ENCODE assay signal across 23 cellular contexts in genomic region chr15:52563499-52564060, GRCh38. TPM values are rescaled to one million over a fixed set of nuclear protein-coding genes. Genes with fewer than 3 reads are reported as not detected.
DNase-seq lines count a peak whose midpoint lies in the region; ATAC-seq, FAIRE-seq and TF ChIP-seq lines count a peak whose summit lies in the region.
"Had no signal": no experiment of that assay in that cellular context is flagged by ENCODE, and none has a peak within 500 bp of the region (broad histone marks: within the 10 kb centered on the region; RNA-seq: fewer than 3 reads in every experiment).

No MANE protein-coding gene starts in this region.

- peaks cover 7 to 15% of the 10 kb centered on the region in 2 experiments; a peak in 4 of 5 replicates for H3K4me1 ChIP-seq in K562 (replicated peaks in 1 of 2; ENCODE audit: control insufficient read depth in 2 of 2, insufficient read depth in 2 of 2, low read length in 2 of 2)
- H3K4me1 ChIP-seq in trophoblast cell (ENCODE audit: control insufficient read depth in 1 of 2, insufficient read depth in 2 of 2, low read length in 2 of 2): peaks cover 3% of the 10 kb centered on the region in 2 experiments
- H3K4me1 ChIP-seq in neural progenitor cell: peaks cover 20% of the 10 kb centered on the region

- intact Hi-C loops in K562 (cut with micrococcal nuclease): no loop called here

- H4K20me1 ChIP-seq in K562 (replicated peaks; ENCODE audit: control insufficient read depth, insufficient read depth, low read length) (peaks cover 15% of the 10 kb centered on the region; the same call in 1 of the 2 replicates), neural progenitor cell (ENCODE audit: low read depth) (peaks cover 98% of the 10 kb centered on the region)

- H3K4me2 ChIP-seq in K562 (ENCODE audit: insufficient read depth, low read length) (no peak overlapping the region), trophoblast cell (ENCODE audit: low read length) (no peak overlapping the region), neural progenitor cell (no peak overlapping the region)

- H2BK12ac ChIP-seq in trophoblast cell (ENCODE audit: low read length): no peak overlapping the region

- H2BK5ac ChIP-seq in trophoblast cell (ENCODE audit: low read depth, low read length, poor library complexity): no peak overlapping the region

- H3K27me3 Mint-ChIP-seq in neural progenitor cell (ENCODE audit: insufficient read depth, low read depth) (peaks cover 3% of the 10 kb centered on the region), chondrocyte (ENCODE audit: low read depth) (no peaks in the 10 kb centered on the region)
- H3K27me3 Mint-ChIP-seq: activated CD4-positive, alpha-beta T cell treated with anti-CD3 and anti-CD28 coated beads for 36 hours; activated naive CD4-positive, alpha-beta T cell treated with anti-CD3 and anti-CD28 coated beads, Interleukin-2, amount 10 ng/mL, durations not matched to agents 7 days and 5 days; stimulated activated memory B cell treated with anti-CD40 and anti-IgM and Interleukin-4, amounts not matched to agents 10 μg/mL and 1 μg/mL and 100 μg/mL, for 72 hours had no signal

- no peak overlapping the region for H3K27ac Mint-ChIP-seq in neural progenitor cell
- H3K27ac Mint-ChIP-seq in chondrocyte (ENCODE audit: unreplicated experiment): no peak overlapping the region
- H3K27ac Mint-ChIP-seq: activated CD4-positive, alpha-beta T cell treated with anti-CD3 and anti-CD28 coated beads for 36 hours; activated naive CD4-positive, alpha-beta T cell treated with anti-CD3 and anti-CD28 coated beads, Interleukin-2, amount 10 ng/mL, durations not matched to agents 7 days and 5 days; CD8-positive, alpha-beta T cell; stimulated activated memory B cell treated with anti-CD40 and anti-IgM and Interleukin-4, amounts not matched to agents 10 μg/mL and 1 μg/mL and 100 μg/mL, for 72 hours had no signal

- H3K79me2 ChIP-seq in K562 (ENCODE audit: control insufficient read depth, insufficient read depth, low read length) (peaks cover 100% of the 10 kb centered on the region), trophoblast cell (ENCODE audit: control insufficient read depth, insufficient read depth, low read length, poor library complexity) (peaks cover 25% of the 10 kb centered on the region), neural progenitor cell (ENCODE audit: low read depth) (peaks cover 100% of the 10 kb centered on the region)

- H3K14ac ChIP-seq in trophoblast cell (ENCODE audit: low read length): no peak overlapping the region

- H4K8ac ChIP-seq in trophoblast cell (ENCODE audit: low read depth, low read length): no peak overlapping the region

- no peak for TF ChIP-seq EP300 in K562 (IDR thresholded peaks at IDR 0.05; ENCODE audit: low read length)

- H3K18ac ChIP-seq in trophoblast cell (ENCODE audit: low read length): no peak overlapping the region

- H3K4me3 Mint-ChIP-seq in neural progenitor cell (no peak overlapping the region), chondrocyte (ENCODE audit: unreplicated experiment) (no peak overlapping the region)
- H3K4me3 Mint-ChIP-seq: activated CD4-positive, alpha-beta T cell treated with anti-CD3 and anti-CD28 coated beads for 36 hours; activated naive CD4-positive, alpha-beta T cell treated with anti-CD3 and anti-CD28 coated beads, Interleukin-2, amount 10 ng/mL, durations not matched to agents 7 days and 5 days; CD8-positive, alpha-beta T cell; H9; stimulated activated memory B cell treated with anti-CD40 and anti-IgM and Interleukin-4, amounts not matched to agents 10 μg/mL and 1 μg/mL and 100 μg/mL, for 72 hours had no signal

- 88% methylated on average over 4 of the region's 4 CpGs for WGBS in K562 (ENCODE audit: insufficient coverage, low coverage, missing lambda C conversion rate)
- WGBS in trophoblast cell (ENCODE audit: extremely low coverage, insufficient coverage, insufficient read length): no CpG with 5 or more reads among the region's 4 CpGs

- H3K9ac ChIP-seq in K562 (ENCODE audit: insufficient read depth in 1 of 2, low read depth in 2 of 2, low read length in 2 of 2): no peak overlapping the region
- no peak overlapping the region for H3K9ac ChIP-seq in trophoblast cell (ENCODE audit: low read length)
- H3K9ac ChIP-seq in neural progenitor cell: no peak overlapping the region

- H3K27me3 ChIP-seq in K562 (ENCODE audit: control insufficient read depth in 2 of 2, insufficient read depth in 2 of 2, low read length in 2 of 2): no peaks in the 10 kb centered on the region
- no peaks in the 10 kb centered on the region for H3K27me3 ChIP-seq in trophoblast cell (ENCODE audit: insufficient read depth, low read length)
- no peaks in the 10 kb centered on the region for H3K27me3 ChIP-seq in neural progenitor cell

- no peak overlapping the region for H2BK120ac ChIP-seq in trophoblast cell (ENCODE audit: insufficient read depth, low read length, poor library complexity)

- CTCF ChIA-PET in K562 (lab: Yijun Ruan, JAX; ENCODE audit: low intra/inter-chr PET ratio): no interaction called here

- no peak overlapping the region for H4K12ac ChIP-seq in trophoblast cell (ENCODE audit: low read depth, low read length)

- TF ChIP-seq POLR2A in K562 (conservative IDR thresholded peaks at IDR 0.05): no peak

- H3K9me1 ChIP-seq in K562 (ENCODE audit: control insufficient read depth, insufficient read depth, low read length): no peaks in the 10 kb centered on the region

- DNase-seq in G401 (ENCODE audit: low spot score) (peak; percentile 32), NCI-H524 treated with DMSO at 0.1 percent for 48 hours (lab: John Stamatoyannopoulos, UW) (peak; percentile 52), K562 (ENCODE audit: extremely low read depth in 1 of 4, low spot score in 3 of 4) (no peak), trophoblast cell (no peak), neural progenitor cell (ENCODE audit: low spot score) (no peak), NCI-H1092 (lab: John Stamatoyannopoulos, UW) (no peak), chondrocyte (ENCODE audit: low spot score) (no peak)
- DNase-seq: activated CD4-positive, alpha-beta T cell treated with anti-CD3 and anti-CD28 coated beads for 36 hours; activated naive CD4-positive, alpha-beta T cell treated with anti-CD3 and anti-CD28 coated beads, Interleukin-2, amount 10 ng/mL, durations not matched to agents 7 days and 5 days; activated T-cell treated with anti-CD3 and anti-CD28 coated beads, Interleukin-2, amount 50 U/mL, for 48 hours; anterior cingulate cortex; CD8-positive, alpha-beta T cell; DMS53; foreskin fibroblast; H9; hippocampal formation; lower lobe of right lung; OCI-M1; Right ventricle myocardium superior; small intestine had no signal

- no peak for TF ChIP-seq RAD21 in K562 (CRISPR knock-in tag; conservative IDR thresholded peaks at IDR 0.05 in 1 of 2, IDR thresholded peaks at IDR 0.05 in 1 of 2)

- no peak overlapping the region for H3K27ac ChIP-seq in K562 (ENCODE audit: extremely low read depth, low read depth, low read length)
- no peak overlapping the region for H3K27ac ChIP-seq in trophoblast cell (ENCODE audit: low read depth, low read length)
- no peak overlapping the region for H3K27ac ChIP-seq in neural progenitor cell
- H3K27ac ChIP-seq: lower lobe of right lung had no signal

- BruUV-seq in K562 (replicated peaks; lab: Mats Ljungman, UMichigan): no TSS peak

- peaks cover 5% of the 10 kb centered on the region for H3K79me1 ChIP-seq in trophoblast cell (ENCODE audit: low read length)

- H3K23ac ChIP-seq in trophoblast cell (ENCODE audit: low read length): no peak overlapping the region

- H2AFZ ChIP-seq in K562 (ENCODE audit: low read depth, low read length) (no peak overlapping the region), trophoblast cell (ENCODE audit: insufficient read depth, low read length, poor library complexity) (no peak overlapping the region), neural progenitor cell (replicated peaks) (no peak overlapping the region)

- no peak for ATAC-seq in K562
- no peak for ATAC-seq in HG03280 (IDR thresholded peaks at IDR 0.05; ENCODE audit: unreplicated experiment)
- ATAC-seq: activated CD4-positive, alpha-beta T cell treated with anti-CD3 and anti-CD28 coated beads for 36 hours; CD8-positive, alpha-beta T cell; lower lobe of right lung; stimulated activated memory B cell treated with anti-CD40 and anti-IgM and Interleukin-4, amounts not matched to agents 10 μg/mL and 1 μg/mL and 100 μg/mL, for 72 hours had no signal

- in situ Hi-C loops in G401 (cut with HindIII; ENCODE audit: low sequenced_read_pairs): no loop called here
- in situ Hi-C loops in K562 (cut with MboI): no loop called here

- H3F3A ChIP-seq in neural progenitor cell (ENCODE audit: low read depth): peaks cover 11% of the 10 kb centered on the region

- H3K4ac ChIP-seq in trophoblast cell (ENCODE audit: low read depth, low read length): peak overlapping the region; percentile 94

- TF ChIP-seq CTCF in K562 (IDR thresholded peaks at IDR 0.05 in 2 of 3, conservative IDR thresholded peaks at IDR 0.05 in 1 of 3; ENCODE audit: insufficient read depth in 2 of 3, low read depth in 1 of 3, low read length in 3 of 3) (no peak), neural progenitor cell (IDR thresholded peaks at IDR 0.05) (no peak), chondrocyte (IDR thresholded peaks at IDR 0.05) (no peak)

- POLR2A ChIA-PET in K562 (lab: Yijun Ruan, JAX): interaction anchor here (0.9 kb wide), 1 partner anchor 14 kb away, joined by 3 read pairs; no protein-coding TSS in a partner anchor

- no peak overlapping the region for H4K91ac ChIP-seq in trophoblast cell (ENCODE audit: low read depth, low read length)

- H3K36me3 Mint-ChIP-seq in neural progenitor cell: peaks cover 28% of the 10 kb centered on the region
- H3K36me3 Mint-ChIP-seq in chondrocyte (ENCODE audit: low read depth): peaks cover 4% of the 10 kb centered on the region

- H3K9me3 Mint-ChIP-seq in neural progenitor cell (no peaks in the 10 kb centered on the region), chondrocyte (ENCODE audit: low read depth) (no peaks in the 10 kb centered on the region)
- H3K9me3 Mint-ChIP-seq: activated naive CD4-positive, alpha-beta T cell treated with anti-CD3 and anti-CD28 coated beads, Interleukin-2, amount 10 ng/mL, durations not matched to agents 7 days and 5 days; CD8-positive, alpha-beta T cell; H9; stimulated activated memory B cell treated with anti-CD40 and anti-IgM and Interleukin-4, amounts not matched to agents 10 μg/mL and 1 μg/mL and 100 μg/mL, for 72 hours had no signal

- no peak for FAIRE-seq in K562 (lab: Jason Lieb, UNC)
- FAIRE-seq: HTR-8/SVneo, small intestine had no signal

- H3K4me3 ChIP-seq in K562: no peak overlapping the region
- H3K4me3 ChIP-seq in trophoblast cell (ENCODE audit: low read depth, low read length): no peak overlapping the region
- H3K4me3 ChIP-seq in neural progenitor cell: no peak overlapping the region
- H3K4me3 ChIP-seq: lower lobe of right lung had no signal

- H3K4me1 Mint-ChIP-seq in neural progenitor cell: peaks cover 19% of the 10 kb centered on the region
- H3K4me1 Mint-ChIP-seq in chondrocyte (ENCODE audit: low read depth): peaks cover 71% of the 10 kb centered on the region

- H3K9me3 ChIP-seq in K562 (replicated peaks; ENCODE audit: control insufficient read depth, insufficient read depth, low read depth, low read length) (peaks cover 4% of the 10 kb centered on the region; the same call in 1 of the 2 replicates), trophoblast cell (ENCODE audit: insufficient read depth, low read depth, low read length) (no peaks in the 10 kb centered on the region), neural progenitor cell (ENCODE audit: low read depth) (no peaks in the 10 kb centered on the region)
- H3K9me3 ChIP-seq: lower lobe of right lung had no signal

- no peak overlapping the region for H2AK5ac ChIP-seq in trophoblast cell (ENCODE audit: low read length)

- peaks cover 39% of the 10 kb centered on the region for H3K36me3 ChIP-seq in K562 (ENCODE audit: control insufficient read depth, insufficient read depth, low read length)
- peaks cover 4% of the 10 kb centered on the region in 2 experiments for H3K36me3 ChIP-seq in trophoblast cell (ENCODE audit: control insufficient read depth in 1 of 2, insufficient read depth in 2 of 2, low read length in 2 of 2)
- H3K36me3 ChIP-seq in neural progenitor cell: no peaks in the 10 kb centered on the region
- H3K36me3 ChIP-seq: lower lobe of right lung had no signal

RNA-seq across cellular contexts. Expression of gene ARPP19, which starts 5.2 kb away (rescaled TPM):
- 30.8 and 60.3 TPM in 2 replicates for total RNA-seq in G401 (2014; rRNA removed; shearing (Covaris generic))
- 14.8 and 44.2 TPM in 2 replicates for total RNA-seq in K562 (2011; cell fraction: chromatin; rRNA removed; ENCODE audit: low replicate concordance)
- 11.5 and 13.9 TPM in 2 replicates for total RNA-seq in K562 (2011; cell fraction: nucleolus; rRNA removed)
- 34.2 and 60.2 TPM in 2 replicates for total RNA-seq in K562 (2011; cell fraction: nucleoplasm; rRNA removed)
- total RNA-seq in K562 (2014; rRNA removed) (40.6 and 47.5 TPM in 2 replicates), K562 (2014; rRNA removed; fragmentation: Illumina TruSeq; extraction: Trizol) (75.5 and 95.4 TPM in 2 replicates), K562 (2015; rRNA removed; fragmentation: Illumina TruSeq; extraction: Trizol) (72.9 and 77.2 TPM in 2 replicates), K562 (2021) (82.6 and 88.2 TPM in 2 replicates), neural progenitor cell (ENCODE audit: low replicate concordance) (204 and 276 TPM in 2 replicates), chondrocyte (160 to 179 TPM (median 166 TPM) in 3 replicates)
- polyA plus RNA-seq in K562 (2011; rRNA removed) (84.8 and 102 TPM in 2 replicates), K562 (2014; fragmentation: Illumina TruSeq; extraction: Trizol) (57.2 and 60.5 TPM in 2 replicates), K562 (2014; fragmentation: Nextera tagmentation; extraction: Ambion mirVana) (10 to 100 TPM; 33.3 to 35.4 TPM), K562 (2014; rRNA removed) (40.6 and 46.8 TPM in 2 replicates)
- 17.5 and 52.8 TPM in 2 replicates for polyA plus RNA-seq in K562 (2011; cell fraction: cytosol; rRNA removed)
- 9.5 and 18.7 TPM in 2 replicates for polyA plus RNA-seq in K562 (2011; cell fraction: nucleus; rRNA removed)
- polyA plus RNA-seq in K562 (2012): 30.3 and 30.7 TPM in 2 replicates
- polyA minus RNA-seq in K562 (2011; rRNA and poly(A)+ RNA removed): 83.7 and 96.3 TPM in 2 replicates
- polyA minus RNA-seq in K562 (2011; cell fraction: cytosol; rRNA and poly(A)+ RNA removed): 35.7 and 46.6 TPM in 2 replicates
- polyA minus RNA-seq in K562 (2011; cell fraction: nucleus; rRNA and poly(A)+ RNA removed): 12.3 and 22.2 TPM in 2 replicates
- 70.2 and 72.1 TPM in 2 replicates for polyA plus RNA-seq in trophoblast cell (2013)

RNA-seq across cellular contexts. Expression of gene MYO5A, which starts 34.9 kb away (rescaled TPM):
- 5.5 and 10.0 TPM in 2 replicates for total RNA-seq in G401 (2014; rRNA removed; shearing (Covaris generic))
- total RNA-seq in K562 (2011; cell fraction: chromatin; rRNA removed; ENCODE audit: low replicate concordance): 2.3 and 2.4 TPM in 2 replicates
- 0.50 and 1.8 TPM in 2 replicates for total RNA-seq in K562 (2011; cell fraction: nucleolus; rRNA removed)
- total RNA-seq in K562 (2011; cell fraction: nucleoplasm; rRNA removed): 0.44 and 1.1 TPM in 2 replicates
- total RNA-seq in K562 (2014; rRNA removed) (0.73 and 0.77 TPM in 2 replicates), K562 (2014; rRNA removed; fragmentation: Illumina TruSeq; extraction: Trizol) (0.40 and 0.41 TPM in 2 replicates), K562 (2015; rRNA removed; fragmentation: Illumina TruSeq; extraction: Trizol) (0.33 and 0.41 TPM in 2 replicates), K562 (2021) (0.65 and 0.82 TPM in 2 replicates), neural progenitor cell (ENCODE audit: low replicate concordance) (17.0 and 34.3 TPM in 2 replicates), chondrocyte (40.9 to 44.7 TPM (median 41.0 TPM) in 3 replicates)
- polyA plus RNA-seq in K562 (2011; rRNA removed) (0.59 and 0.91 TPM in 2 replicates), K562 (2014; fragmentation: Illumina TruSeq; extraction: Trizol) (0.36 and 0.42 TPM in 2 replicates), K562 (2014; fragmentation: Nextera tagmentation; extraction: Ambion mirVana) (under 1 TPM; 0.03 to 0.07 TPM), K562 (2014; rRNA removed) (0.09 and 0.20 TPM in 2 replicates)
- polyA plus RNA-seq in K562 (2011; cell fraction: cytosol; rRNA removed): 0.34 and 0.43 TPM in 2 replicates
- polyA plus RNA-seq in K562 (2011; cell fraction: nucleus; rRNA removed): 0.51 and 1.2 TPM in 2 replicates
- polyA plus RNA-seq in K562 (2012): 0.30 and 0.72 TPM in 2 replicates
- polyA minus RNA-seq in K562 (2011; rRNA and poly(A)+ RNA removed): 1.1 and 1.9 TPM in 2 replicates
- 1.5 and 2.4 TPM in 2 replicates for polyA minus RNA-seq in K562 (2011; cell fraction: cytosol; rRNA and poly(A)+ RNA removed)
- 0.67 and 1.00 TPM in 2 replicates for polyA minus RNA-seq in K562 (2011; cell fraction: nucleus; rRNA and poly(A)+ RNA removed)
- 21.9 and 22.2 TPM in 2 replicates for polyA plus RNA-seq in trophoblast cell (2013)

Comparison
In these comparisons a context has a peak if more than half of its experiments do, and no peak if none do; other contexts are left out.
1. DNase-seq: peak in G401 (single experiment) and NCI-H524 treated with DMSO at 0.1 percent for 48 hours (single experiment); none in K562 (0 of 4), trophoblast cell (0 of 2), neural progenitor cell (single experiment), NCI-H1092 (single experiment) and chondrocyte (single experiment).